Comparison of ENCODE assay signal across 21 cellular contexts in the genomic region with DNA sequence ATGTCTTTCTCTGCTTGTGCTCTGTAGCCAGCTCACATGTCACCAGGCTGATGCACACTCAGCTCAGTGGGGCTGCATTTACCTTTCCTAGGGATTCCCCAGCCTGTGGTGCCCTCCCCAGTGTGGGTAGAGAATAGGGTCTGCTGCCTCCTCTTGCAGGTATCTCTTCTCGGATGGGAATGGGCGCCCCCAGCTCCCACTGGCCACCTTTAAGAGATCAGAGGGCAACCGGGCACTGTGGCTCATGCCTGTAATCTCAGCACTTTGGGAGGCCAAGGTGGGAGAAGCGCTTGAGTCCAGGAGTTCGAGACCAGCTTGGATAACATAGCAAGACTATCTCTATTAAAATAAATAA. TPM values are rescaled to one million over a fixed set of nuclear protein-coding genes. Genes with fewer than 3 reads are reported as not detected.
DNase-seq lines count a peak whose midpoint lies in the region; ATAC-seq and TF ChIP-seq lines count a peak whose summit lies in the region.
"Had no signal": no experiment of that assay in that cellular context is flagged by ENCODE, and none has a peak within 500 bp of the region (broad histone marks: within the 10 kb centered on the region; RNA-seq: fewer than 3 reads in every experiment).

No MANE protein-coding gene starts in this region.

- peaks cover 10 to 26% of the 10 kb centered on the region in 2 donors for H3K36me3 Mint-ChIP-seq in CD4-positive, alpha-beta memory T cell
- H3K36me3 Mint-ChIP-seq in HFFc6 (ENCODE audit: low read depth) (peaks cover 2% of the 10 kb centered on the region; the same call in 1 of the 2 replicates), nephron progenitor cell (ENCODE audit: low read depth) (peaks cover 27% of the 10 kb centered on the region)
- no peaks in the 10 kb centered on the region for H3K36me3 Mint-ChIP-seq in activated naive CD8-positive, alpha-beta T cell treated with anti-CD3 and anti-CD28 coated beads for 36 hours

- intact Hi-C loops in CD4-positive, alpha-beta memory T cell (cut with micrococcal nuclease): loop anchor here (5.0 kb wide), 1 partner anchor 252 kb away; the partner anchor contains the start of gene PDK2

- H3K27ac Mint-ChIP-seq in CD4-positive, alpha-beta memory T cell: peak overlapping the region in 4 of 7 donors; percentile 66 to 82 (median 74)
- peak overlapping the region; percentile 70 for H3K27ac Mint-ChIP-seq in HFFc6
- H3K27ac Mint-ChIP-seq in activated naive CD8-positive, alpha-beta T cell treated with anti-CD3 and anti-CD28 coated beads for 36 hours: peak overlapping the region; percentile 4
- no peak overlapping the region for H3K27ac Mint-ChIP-seq in nephron progenitor cell
- H3K27ac Mint-ChIP-seq: progenitor cell of endocrine pancreas had no signal

- H3K9me3 ChIP-seq in CD4-positive, alpha-beta memory T cell (ENCODE audit: control insufficient read depth in 1 of 2, low read length in 2 of 2): no peaks in the 10 kb centered on the region
- H3K9me3 ChIP-seq: gastrocnemius medialis, Peyer's patch, spleen, tibial artery had no signal

- H3K36me3 ChIP-seq in CD4-positive, alpha-beta memory T cell (ENCODE audit: insufficient read depth, low read length): no peaks in the 10 kb centered on the region

- peaks cover 31% of the 10 kb centered on the region for H3K4me1 ChIP-seq in CD4-positive, alpha-beta memory T cell (ENCODE audit: insufficient read depth, low read length)

- H3K27ac ChIP-seq in CD4-positive, alpha-beta memory T cell (ENCODE audit: low read depth, low read length): no peak overlapping the region
- H3K27ac ChIP-seq: gastrocnemius medialis, HL-60, KMS-11, Peyer's patch, tibial artery had no signal

- CTCF ChIA-PET in CD4-positive, alpha-beta memory T cell (lab: Charles Lee; ENCODE audit: partially characterized antibody): interaction anchor here (2.1 to 5.6 kb wide), 2 partner anchors 12 to 48 kb away, joined by 7 to 35 read pairs; partner anchors contain the start of gene LRRC59

- POLR2A ChIA-PET in CD4-positive, alpha-beta memory T cell (lab: Charles Lee; ENCODE audit: partially characterized antibody): no interaction called here

- H3K4me3 ChIP-seq in CD4-positive, alpha-beta memory T cell (ENCODE audit: low read length in 2 of 2): no peak overlapping the region
- H3K4me3 ChIP-seq: dorsolateral prefrontal cortex, gastrocnemius medialis, Peyer's patch, spleen, tibial artery had no signal

- H3K4me1 Mint-ChIP-seq in CD4-positive, alpha-beta memory T cell: peaks cover 30 to 67% (median 37%) of the 10 kb centered on the region in 4 donors
- H3K4me1 Mint-ChIP-seq in HFFc6 (ENCODE audit: low read depth): peaks cover 55% of the 10 kb centered on the region
- peaks cover 30% of the 10 kb centered on the region for H3K4me1 Mint-ChIP-seq in activated naive CD8-positive, alpha-beta T cell treated with anti-CD3 and anti-CD28 coated beads for 36 hours
- H3K4me1 Mint-ChIP-seq in nephron progenitor cell: peaks cover 56% of the 10 kb centered on the region

- TF ChIP-seq CTCF in HFFc6 (IDR thresholded peaks at IDR 0.05) (no peak), nephron progenitor cell (IDR thresholded peaks at IDR 0.05) (no peak)

- no peaks in the 10 kb centered on the region for H3K27me3 Mint-ChIP-seq in CD4-positive, alpha-beta memory T cell
- H3K27me3 Mint-ChIP-seq in HFFc6 (ENCODE audit: insufficient read depth): no peaks in the 10 kb centered on the region; the same call in 1 of the 2 replicates
- no peaks in the 10 kb centered on the region for H3K27me3 Mint-ChIP-seq in activated naive CD8-positive, alpha-beta T cell treated with anti-CD3 and anti-CD28 coated beads for 36 hours
- peaks cover 6% of the 10 kb centered on the region for H3K27me3 Mint-ChIP-seq in nephron progenitor cell (ENCODE audit: low read depth, poor library complexity)

- no peak for DNase-seq in CD4-positive, alpha-beta memory T cell
- DNase-seq in HFFc6: no peak
- no peak for DNase-seq in activated naive CD8-positive, alpha-beta T cell treated with anti-CD3 and anti-CD28 coated beads for 36 hours
- no peak for DNase-seq in nephron progenitor cell
- DNase-seq in NCI-H2196 treated with DMSO at 0.1 percent for 48 hours (lab: John Stamatoyannopoulos, UW; ENCODE audit: unreplicated experiment): no peak
- DNase-seq in NCI-H1417 treated with DMSO at 0.1 percent for 48 hours (lab: John Stamatoyannopoulos, UW): no peak
- DNase-seq: activated CD4-positive, alpha-beta T cell treated with anti-CD3 and anti-CD28 coated beads, Interleukin-2, amount 50 U/mL, for 48 hours; erythroblast; GOT3; left ventricle myocardium superior; NCI-H1105; NCI-H2171; spleen had no signal

- no peak for ATAC-seq in GM21423 (IDR thresholded peaks at IDR 0.05; ENCODE audit: unreplicated experiment)
- ATAC-seq: gastrocnemius medialis, left ventricle myocardium superior had no signal

- H3K27me3 ChIP-seq in CD4-positive, alpha-beta memory T cell (ENCODE audit: insufficient read depth, low read length): no peaks in the 10 kb centered on the region
- H3K27me3 ChIP-seq: dorsolateral prefrontal cortex, gastrocnemius medialis, Peyer's patch, spleen, tibial artery had no signal

- H3K4me3 Mint-ChIP-seq in CD4-positive, alpha-beta memory T cell: peak overlapping the region in 3 of 8 donors; percentile 29 to 61 (median 53)
- H3K4me3 Mint-ChIP-seq in HFFc6 (peak overlapping the region; percentile 59), nephron progenitor cell (peak overlapping the region; percentile 56)
- no peak overlapping the region for H3K4me3 Mint-ChIP-seq in activated naive CD8-positive, alpha-beta T cell treated with anti-CD3 and anti-CD28 coated beads for 36 hours

- H3K9me3 Mint-ChIP-seq in CD4-positive, alpha-beta memory T cell: no peaks in the 10 kb centered on the region
- H3K9me3 Mint-ChIP-seq in HFFc6 (no peaks in the 10 kb centered on the region), nephron progenitor cell (no peaks in the 10 kb centered on the region)
- no peaks in the 10 kb centered on the region for H3K9me3 Mint-ChIP-seq in activated naive CD8-positive, alpha-beta T cell treated with anti-CD3 and anti-CD28 coated beads for 36 hours

RNA-seq across cellular contexts. Expression of gene XYLT2, which starts 3.3 kb away (rescaled TPM):
- 10 to 100 TPM; 37.6 to 41.1 TPM for total RNA-seq in CD4-positive, alpha-beta memory T cell
- 10 to 100 TPM in 1 of 2 donors, 1 to 10 TPM in 1; 7.7 to 20.8 TPM for polyA plus RNA-seq in CD4-positive, alpha-beta memory T cell
- total RNA-seq in HFFc6 (2021; fragmentation: NEBNext Ultra II Directional; extraction: Animal tissue kit (Norgen Biotek cat#: 25700)): 10 to 100 TPM; 38.9 to 47.1 (median 43.2) TPM
- 10 to 100 TPM; 17.7 to 19.6 TPM for total RNA-seq in activated naive CD8-positive, alpha-beta T cell treated with anti-CD3 and anti-CD28 coated beads for 36 hours

RNA-seq across cellular contexts. Expression of gene MRPL27, which starts 23.8 kb away (rescaled TPM):
- total RNA-seq in CD4-positive, alpha-beta memory T cell: 10 to 100 TPM; 30.0 to 32.9 TPM
- 10 to 100 TPM; 38.4 to 55.8 TPM for polyA plus RNA-seq in CD4-positive, alpha-beta memory T cell
- total RNA-seq in HFFc6 (2021; fragmentation: NEBNext Ultra II Directional; extraction: Animal tissue kit (Norgen Biotek cat#: 25700)): 10 to 100 TPM; 70.0 to 78.7 (median 75.0) TPM
- total RNA-seq in activated naive CD8-positive, alpha-beta T cell treated with anti-CD3 and anti-CD28 coated beads for 36 hours: 10 to 100 TPM; 72.1 to 75.1 TPM

RNA-seq across cellular contexts. Expression of gene EME1, which starts 23.8 kb away (rescaled TPM):
- total RNA-seq in CD4-positive, alpha-beta memory T cell: under 1 TPM; 0.41 to 0.89 TPM
- under 1 TPM in 1 of 2 donors, not detected in 1; 0.13 TPM for polyA plus RNA-seq in CD4-positive, alpha-beta memory T cell
- total RNA-seq in HFFc6 (2021; fragmentation: NEBNext Ultra II Directional; extraction: Animal tissue kit (Norgen Biotek cat#: 25700)): 1 to 10 TPM; 3.3 to 7.7 (median 6.5) TPM
- 10 to 100 TPM; 34.0 to 34.4 TPM for total RNA-seq in activated naive CD8-positive, alpha-beta T cell treated with anti-CD3 and anti-CD28 coated beads for 36 hours

RNA-seq across cellular contexts. Expression of gene LRRC59, which starts 48.1 kb away (rescaled TPM):
- 10 to 100 TPM; 30.3 to 30.7 TPM for total RNA-seq in CD4-positive, alpha-beta memory T cell
- 10 to 100 TPM; 17.8 to 23.9 TPM for polyA plus RNA-seq in CD4-positive, alpha-beta memory T cell
- total RNA-seq in HFFc6 (2021; fragmentation: NEBNext Ultra II Directional; extraction: Animal tissue kit (Norgen Biotek cat#: 25700)): 100 to 1,000 TPM; 214 to 272 (median 261) TPM
- total RNA-seq in activated naive CD8-positive, alpha-beta T cell treated with anti-CD3 and anti-CD28 coated beads for 36 hours: 100 to 1,000 TPM; 110 to 112 TPM

Comparison
In these comparisons a context has a peak if more than half of its experiments do, and no peak if none do; other contexts are left out.
1. RNA of gene EME1, which starts 23.8 kb away (total RNA-seq): 34.0 to 34.4 TPM in activated naive CD8-positive, alpha-beta T cell treated with anti-CD3 and anti-CD28 coated beads for 36 hours; 3.3 to 7.7 TPM in HFFc6 and 0.41 to 0.89 TPM in CD4-positive, alpha-beta memory T cell; every median in the first group is over 4 times any median in the second.